In the genomic region with DNA sequence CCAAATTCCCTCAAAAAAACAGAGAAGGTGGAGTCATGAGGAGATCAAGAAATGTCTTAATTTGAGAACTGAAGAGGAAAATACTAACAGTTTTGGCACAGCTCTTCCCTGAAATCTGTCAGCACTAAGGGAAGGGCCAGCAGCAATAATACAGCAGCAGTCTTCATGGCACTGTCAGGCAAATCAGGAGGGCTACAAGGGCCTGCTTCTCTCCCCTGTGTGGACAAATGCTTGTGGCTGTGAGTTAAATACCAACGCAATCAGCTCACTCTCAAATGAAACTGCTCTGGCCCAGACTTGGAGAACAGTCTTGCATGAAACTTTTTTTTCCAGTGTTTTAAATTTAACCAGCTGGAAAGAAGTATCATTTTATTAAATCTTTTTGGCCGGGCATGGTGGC, we compare ENCODE assay signal across 12 cellular contexts. TPM values are rescaled to one million over a fixed set of nuclear protein-coding genes. Genes with fewer than 3 reads are reported as not detected.
DNase-seq lines count a peak whose midpoint lies in the region; ATAC-seq and TF ChIP-seq lines count a peak whose summit lies in the region.
"Had no signal": no experiment of that assay in that cellular context is flagged by ENCODE, and none has a peak within 500 bp of the region (broad histone marks: within the 10 kb centered on the region; RNA-seq: fewer than 3 reads in every experiment).

No MANE protein-coding gene starts in this region.

- H3K9me3 ChIP-seq in left lung: no peaks in the 10 kb centered on the region
- H3K9me3 ChIP-seq in vagina: no peaks in the 10 kb centered on the region

- TF ChIP-seq POLR2A in vagina (IDR thresholded peaks at IDR 0.05): no peak

- no peak overlapping the region for H3K4me3 ChIP-seq in left lung
- no peak overlapping the region for H3K4me3 ChIP-seq in vagina

- DNase-seq in M059J (ENCODE audit: low read depth) (peak; percentile 39), fibroblast of gingiva (ENCODE audit: low read depth) (peak; percentile 77), left lung (no peak), vagina (ENCODE audit: extremely low spot score in 2 of 2) (no peak), GM19238 (ENCODE audit: insufficient read length, low spot score) (no peak), posterior cingulate gyrus (no peak)
- DNase-seq in central memory CD4-positive, alpha-beta T cell: no peak
- DNase-seq: foreskin melanocyte; naive thymus-derived CD8-positive, alpha-beta T cell; NCI-H1694 treated with DMSO at 0.1 percent for 48 hours; SHP77 had no signal

- no peak for TF ChIP-seq CTCF in left lung (IDR thresholded peaks at IDR 0.05)
- TF ChIP-seq CTCF in vagina (IDR thresholded peaks at IDR 0.05): no peak

- H3K4me1 ChIP-seq in left lung (peaks cover 0 to 5% of the 10 kb centered on the region in 2 donors), vagina (peaks cover 23% of the 10 kb centered on the region)

- no peaks in the 10 kb centered on the region for H3K27me3 ChIP-seq in left lung
- no peaks in the 10 kb centered on the region for H3K27me3 ChIP-seq in vagina

- peak; percentile 74 for ATAC-seq in left lung
- ATAC-seq: naive thymus-derived CD8-positive, alpha-beta T cell had no signal

- H3K36me3 ChIP-seq in left lung (no peaks in the 10 kb centered on the region), vagina (no peaks in the 10 kb centered on the region)

- H3K27ac ChIP-seq in left lung (peak overlapping the region in 1 of 2 donors; percentile 62), vagina (peak overlapping the region; percentile 66)
- H3K27ac ChIP-seq: KMS-11 had no signal

- intact Hi-C loops in left lung (cut with DNase I): no loop called here
- intact Hi-C loops in vagina (cut with DNase I): no loop called here
- intact Hi-C loops in posterior cingulate gyrus (cut with DNase I): no loop called here

RNA-seq across cellular contexts. Expression of a gene that starts 20.5 kb away (rescaled TPM):
- 300 and 364 TPM in 2 replicates for total RNA-seq in M059J (2014; rRNA removed; shearing (Covaris generic))
- total RNA-seq in left lung (100 to 1,000 TPM; 239 to 290 TPM), vagina (250 TPM)

Comparison
In these comparisons a context has a peak if more than half of its experiments do, and no peak if none do; other contexts are left out.
1. DNase-seq: peak in M059J (single experiment) and fibroblast of gingiva (single experiment); none in left lung (0 of 2), vagina (0 of 2), GM19238 (single experiment), posterior cingulate gyrus (0 of 10) and central memory CD4-positive, alpha-beta T cell (single experiment).